11 cellular contexts compared by ENCODE assay signal in the genomic region with DNA sequence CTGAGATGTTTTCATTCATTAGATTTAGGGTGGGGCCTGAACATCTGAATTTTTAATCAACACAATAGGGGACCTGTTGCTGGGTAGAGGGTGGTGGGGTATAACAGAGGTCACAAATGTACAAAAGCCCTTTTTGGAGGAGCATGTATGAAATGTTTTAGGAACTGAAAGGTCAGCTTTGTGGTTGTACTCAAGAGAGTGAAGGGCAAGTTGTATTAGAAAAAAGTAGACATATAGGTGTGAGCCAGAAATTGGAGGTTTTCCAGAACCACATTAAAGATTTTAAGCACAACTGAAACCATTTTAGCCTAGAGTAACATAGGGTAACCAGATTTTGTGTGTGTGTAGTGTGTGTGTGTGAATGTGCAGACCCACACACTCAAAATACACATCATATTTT.
"Had no signal": no experiment of that assay in that cellular context is flagged by ENCODE, and none has a peak within 500 bp of the region (broad histone marks: within the 10 kb centered on the region; RNA-seq: fewer than 3 reads in every experiment).

No MANE protein-coding gene starts in this region.

- H3K27ac ChIP-seq: GM23248 had no signal

- ATAC-seq: GM23338, HCT116 had no signal

- H2AFZ ChIP-seq: GM23248, GM23338 had no signal

- H3K4me2 ChIP-seq: GM23338 had no signal

- FAIRE-seq: H1, H54 had no signal

- H3K9me3 ChIP-seq: HAP-1 had no signal

- DNase-seq: GM23248, GOT3, H7, H9, HCEC 1CT, HFFc6 had no signal

- H3K9ac ChIP-seq: GM23248 had no signal

- H3K4me1 ChIP-seq: HAP-1 had no signal

- H3K4me3 ChIP-seq: GM23248, GM23338, HAP-1 had no signal

- H3K36me3 ChIP-seq: HAP-1 had no signal
